ENCODE assay signal across 15 cellular contexts in genomic region chr2:239787651-239788050, GRCh38.
A peak's percentile ranks its signal among the peaks of the same experiment; 100 is the strongest.
DNase-seq lines count a peak whose midpoint lies in the region; ATAC-seq and TF ChIP-seq lines count a peak whose summit lies in the region.
"Had no signal": no experiment of that assay in that cellular context is flagged by ENCODE, and none has a peak within 500 bp of the region (broad histone marks: within the 10 kb centered on the region; RNA-seq: fewer than 3 reads in every experiment).

No MANE protein-coding gene starts in this region.

- TF ChIP-seq POLR2A in Peyer's patch (IDR thresholded peaks at IDR 0.05) (no peak), transverse colon (IDR thresholded peaks at IDR 0.05) (no peak)

- H3K4me1 Mint-ChIP-seq in osteocyte (ENCODE audit: unreplicated experiment) (no peaks in the 10 kb centered on the region), immature natural killer cell (no peaks in the 10 kb centered on the region)
- H3K4me1 Mint-ChIP-seq: B cell had no signal

- in situ Hi-C loops in transverse colon (cut with MboI; ENCODE audit: low pct_ligation_motif_present in 1 of 4, low pct_unique_long_range_greater_than_20kb in 1 of 4, low sequenced_read_pairs in 3 of 4) = no loop called here

- H3K27me3 Mint-ChIP-seq in osteocyte (ENCODE audit: unreplicated experiment) (no peaks in the 10 kb centered on the region), immature natural killer cell (ENCODE audit: low read depth in 3 of 3) (peaks cover 0 to 12% (median 4%) of the 10 kb centered on the region in 3 donors)
- H3K27me3 Mint-ChIP-seq: CD4-positive, alpha-beta T cell had no signal

- DNase-seq in D341Med (ENCODE audit: low spot score) (peak; percentile 2), Peyer's patch (peak in 2 of 3 donors; percentile 18 to 31), osteocyte (ENCODE audit: extremely low spot score, unreplicated experiment) (peak; percentile 59), transverse colon (peak; percentile 2), immature natural killer cell (no peak), heart right ventricle (no peak)
- DNase-seq: C1 segment of cervical spinal cord; Calu3; CD4-positive, alpha-beta T cell; DMS79 treated with DMSO at 0.1 percent for 48 hours; EL; H7 had no signal

- 66 to 100% methylated on average over 1 to 5 of the region's 5 CpGs for WGBS in transverse colon (ENCODE audit: low coverage in 1 of 2), 2 donors
- 65 to 74% methylated on average over 5 of the region's 5 CpGs for WGBS in heart right ventricle, 2 donors

- H3K4me3 Mint-ChIP-seq in osteocyte (ENCODE audit: unreplicated experiment) = no peak overlapping the region
- H3K4me3 Mint-ChIP-seq in immature natural killer cell = no peak overlapping the region
- H3K4me3 Mint-ChIP-seq: B cell; CD4-positive, alpha-beta T cell; GM23338 had no signal

- no peaks in the 10 kb centered on the region for H3K4me1 ChIP-seq in Peyer's patch
- no peaks in the 10 kb centered on the region for H3K4me1 ChIP-seq in transverse colon
- H3K4me1 ChIP-seq in heart right ventricle = no peaks in the 10 kb centered on the region

- no peak overlapping the region for H3K27ac Mint-ChIP-seq in osteocyte (ENCODE audit: unreplicated experiment)
- H3K27ac Mint-ChIP-seq in immature natural killer cell = no peak overlapping the region
- H3K27ac Mint-ChIP-seq: B cell; CD4-positive, alpha-beta T cell; GM23338 had no signal

- H3K36me3 ChIP-seq in Peyer's patch (no peaks in the 10 kb centered on the region), transverse colon (no peaks in the 10 kb centered on the region), heart right ventricle (no peaks in the 10 kb centered on the region)

- H3K27me3 ChIP-seq in Peyer's patch (no peaks in the 10 kb centered on the region), transverse colon (peaks cover 3% of the 10 kb centered on the region), heart right ventricle (peaks cover 0 to 13% (median 6%) of the 10 kb centered on the region in 7 donors)

- H3K36me3 Mint-ChIP-seq in osteocyte (ENCODE audit: unreplicated experiment) = no peaks in the 10 kb centered on the region
- no peaks in the 10 kb centered on the region for H3K36me3 Mint-ChIP-seq in immature natural killer cell

- intact Hi-C loops in transverse colon (cut with DNase I; ENCODE audit: low total_unique reads) (no loop called here), heart right ventricle (cut with DNase I) (no loop called here)

- no peaks in the 10 kb centered on the region for H3K9me3 ChIP-seq in Peyer's patch
- no peaks in the 10 kb centered on the region for H3K9me3 ChIP-seq in transverse colon
- peaks cover 0 to 19% (median 0%) of the 10 kb centered on the region in 11 donors for H3K9me3 ChIP-seq in heart right ventricle

- H3K27ac ChIP-seq in Peyer's patch (no peak overlapping the region), transverse colon (no peak overlapping the region), heart right ventricle (no peak overlapping the region)

- TF ChIP-seq EP300 in transverse colon (IDR thresholded peaks at IDR 0.05; ENCODE audit: low read depth) = no peak

- H3K4me3 ChIP-seq in Peyer's patch (no peak overlapping the region), transverse colon (no peak overlapping the region), heart right ventricle (no peak overlapping the region)
- H3K4me3 ChIP-seq: GM23338 had no signal

- TF ChIP-seq CTCF in Peyer's patch (IDR thresholded peaks at IDR 0.05) (no peak), osteocyte (IDR thresholded peaks at IDR 0.05) (no peak), transverse colon (IDR thresholded peaks at IDR 0.05) (no peak), heart right ventricle (IDR thresholded peaks at IDR 0.05) (no peak)

- ATAC-seq in heart right ventricle = no peak
- ATAC-seq in esophagus mucosa = no peak
- ATAC-seq: GM23338 had no signal

- H3K9me3 Mint-ChIP-seq in osteocyte (ENCODE audit: unreplicated experiment) (no peaks in the 10 kb centered on the region), immature natural killer cell (peaks cover 0 to 3% (median 0%) of the 10 kb centered on the region in 6 donors)

Comparison
In these comparisons a context has a peak if more than half of its experiments do, and no peak if none do; other contexts are left out.
1. DNase-seq: peak in D341Med (single experiment), Peyer's patch (2 of 3), osteocyte (single experiment) and transverse colon (single experiment); none in immature natural killer cell (0 of 3) and heart right ventricle (0 of 2).